Comparison of ENCODE assay signal across 1 cellular context in genomic region chr13:67193979-67194378, GRCh38.
TF ChIP-seq lines count a peak whose summit lies in the region.

No MANE protein-coding gene starts in this region.

TF ChIP-seq in SK-N-SH, 30 proteins besides CTCF, POLR2A, EP300 and RAD21 (continued from another document):
- TF ChIP-seq IRF3 (IDR thresholded peaks at IDR 0.05; ENCODE audit: low read depth, low read length) (no peak), RFX5 (IDR thresholded peaks at IDR 0.05; ENCODE audit: low read length) (no peak), SIN3A (IDR thresholded peaks at IDR 0.05; ENCODE audit: borderline replicate concordance, low read depth, low read length) (no peak), RXRA (IDR thresholded peaks at IDR 0.05; ENCODE audit: borderline replicate concordance, low read depth) (no peak), MAX (IDR thresholded peaks at IDR 0.05; ENCODE audit: low read depth) (no peak), EZH2phosphoT487 (IDR thresholded peaks at IDR 0.05; ENCODE audit: borderline replicate concordance, low read depth) (no peak), GATA2 (CRISPR knock-in tag; IDR thresholded peaks at IDR 0.05) (no peak)
TF ChIP-seq in SK-N-SH: peak in this region for 0.
